1 cellular context compared by ENCODE assay signal in genomic region chr19:3464797-3465235, GRCh38.
TF ChIP-seq lines count a peak whose summit lies in the region.

No MANE protein-coding gene starts in this region.

TF ChIP-seq in K562, 482 proteins besides CTCF, POLR2A, EP300 and RAD21:
- no peak for TF ChIP-seq NKRF (IDR thresholded peaks at IDR 0.05; ENCODE audit: borderline replicate concordance)
- no peak for TF ChIP-seq ZNF280A (IDR thresholded peaks at IDR 0.05; ENCODE audit: low read depth, partially characterized antibody)
- TF ChIP-seq POLR2AphosphoS2 (IDR thresholded peaks at IDR 0.05; ENCODE audit: low read length) = no peak
- TF ChIP-seq ZBTB33 (CRISPR knock-in tag; IDR thresholded peaks at IDR 0.05) = peak; percentile 26; the same call in 1 of the 2 replicates
- peak; percentile 72 for TF ChIP-seq SPI1 (IDR thresholded peaks at IDR 0.05; ENCODE audit: borderline replicate concordance, low read depth, low read length)
- 0 out of 2 replicates have a peak, but pooled peaks have one; percentile 3 for TF ChIP-seq POLR2G (IDR thresholded peaks at IDR 0.05; ENCODE audit: low read depth, low read length)
- TF ChIP-seq, protein P1, sequence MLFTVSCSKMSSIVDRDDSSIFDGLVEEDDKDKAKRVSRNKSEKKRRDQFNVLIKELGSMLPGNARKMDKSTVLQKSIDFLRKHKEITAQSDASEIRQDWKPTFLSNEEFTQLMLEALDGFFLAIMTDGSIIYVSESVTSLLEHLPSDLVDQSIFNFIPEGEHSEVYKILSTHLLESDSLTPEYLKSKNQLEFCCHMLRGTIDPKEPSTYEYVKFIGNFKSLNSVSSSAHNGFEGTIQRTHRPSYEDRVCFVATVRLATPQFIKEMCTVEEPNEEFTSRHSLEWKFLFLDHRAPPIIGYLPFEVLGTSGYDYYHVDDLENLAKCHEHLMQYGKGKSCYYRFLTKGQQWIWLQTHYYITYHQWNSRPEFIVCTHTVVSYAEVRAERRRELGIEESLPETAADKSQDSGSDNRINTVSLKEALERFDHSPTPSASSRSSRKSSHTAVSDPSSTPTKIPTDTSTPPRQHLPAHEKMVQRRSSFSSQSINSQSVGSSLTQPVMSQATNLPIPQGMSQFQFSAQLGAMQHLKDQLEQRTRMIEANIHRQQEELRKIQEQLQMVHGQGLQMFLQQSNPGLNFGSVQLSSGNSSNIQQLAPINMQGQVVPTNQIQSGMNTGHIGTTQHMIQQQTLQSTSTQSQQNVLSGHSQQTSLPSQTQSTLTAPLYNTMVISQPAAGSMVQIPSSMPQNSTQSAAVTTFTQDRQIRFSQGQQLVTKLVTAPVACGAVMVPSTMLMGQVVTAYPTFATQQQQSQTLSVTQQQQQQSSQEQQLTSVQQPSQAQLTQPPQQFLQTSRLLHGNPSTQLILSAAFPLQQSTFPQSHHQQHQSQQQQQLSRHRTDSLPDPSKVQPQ (CRISPR knock-in tag; IDR thresholded peaks at IDR 0.05; ENCODE audit: borderline replicate concordance) = no peak
- peak; percentile 78 for TF ChIP-seq EGR1 (conservative IDR thresholded peaks at IDR 0.05)
- TF ChIP-seq SOX6 (IDR thresholded peaks at IDR 0.05) = no peak
- TF ChIP-seq XRCC4 (IDR thresholded peaks at IDR 0.05; ENCODE audit: extremely low read depth, insufficient read depth, insufficient read length) = no peak
- TF ChIP-seq RERE (CRISPR knock-in tag; IDR thresholded peaks at IDR 0.05; ENCODE audit: borderline replicate concordance) = no peak
- 0 out of 4 replicates have a peak, but pooled peaks of 1 of the 2 experiments have one; percentile 22 for TF ChIP-seq TRIM24 (IDR thresholded peaks at IDR 0.05)
- TF ChIP-seq ZNF384 (IDR thresholded peaks at IDR 0.05; ENCODE audit: low read depth, low read length) = peak; percentile 76
